ENCODE assay signal across 1 cellular context in the genomic region with DNA sequence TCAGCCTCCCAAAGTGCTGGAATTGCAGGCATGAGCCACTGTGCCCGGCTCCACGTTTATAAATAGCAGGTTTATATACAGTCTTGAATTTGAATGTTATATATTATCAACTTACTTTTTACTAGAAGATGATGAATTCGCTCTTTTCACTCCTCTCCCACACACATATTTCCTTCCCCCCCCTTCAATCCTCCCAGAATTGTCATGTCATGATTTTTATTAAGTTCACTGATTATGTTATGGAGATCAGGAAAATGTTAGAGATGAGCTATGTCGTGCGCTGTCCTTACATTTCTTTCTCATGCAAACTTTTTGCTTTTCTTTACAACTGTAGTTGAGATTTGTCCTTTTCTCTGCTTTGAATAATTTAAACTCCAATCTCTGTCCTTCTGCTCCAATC.
TF ChIP-seq lines count a peak whose summit lies in the region.

No MANE protein-coding gene starts in this region.

TF ChIP-seq in A549, 52 proteins besides CTCF, POLR2A, EP300 and RAD21 (continued from another document):
- TF ChIP-seq MAFK (IDR thresholded peaks at IDR 0.05; ENCODE audit: partially characterized antibody) (peak; percentile 83), RFX5 (IDR thresholded peaks at IDR 0.05) (no peak), PHF8 (IDR thresholded peaks at IDR 0.05; ENCODE audit: borderline replicate concordance, low read depth) (no peak), FOSL2 (IDR thresholded peaks at IDR 0.05) (no peak), FOSL2 (CRISPR knock-in tag; IDR thresholded peaks at IDR 0.05) (no peak), NPAS2 (CRISPR knock-in tag; IDR thresholded peaks at IDR 0.05; ENCODE audit: borderline replicate concordance) (no peak)
